Comparison of ENCODE assay signal across 16 cellular contexts in genomic region chr22:40410272-40410671, GRCh38. TPM values are rescaled to one million over a fixed set of nuclear protein-coding genes. Genes with fewer than 3 reads are reported as not detected.
DNase-seq lines count a peak whose midpoint lies in the region; ATAC-seq, FAIRE-seq and TF ChIP-seq lines count a peak whose summit lies in the region.
"Had no signal": no experiment of that assay in that cellular context is flagged by ENCODE, and none has a peak within 500 bp of the region (broad histone marks: within the 10 kb centered on the region; RNA-seq: fewer than 3 reads in every experiment).

No MANE protein-coding gene starts in this region.

- no peak for ATAC-seq in GM18873 (IDR thresholded peaks at IDR 0.05; ENCODE audit: low FRiP score, unreplicated experiment)

- peaks cover 26% of the 10 kb centered on the region for H3K4me1 ChIP-seq in keratinocyte (ENCODE audit: control insufficient read depth, extremely low read depth, insufficient read depth, low read length)
- H3K4me1 ChIP-seq: ascending aorta had no signal

- H3K4me2 ChIP-seq in SU-DHL-6 (ENCODE audit: low read depth, low read length, poor library complexity, severe bottlenecking), result no peak overlapping the region
- H3K4me2 ChIP-seq in keratinocyte (ENCODE audit: control insufficient read depth, extremely low read depth, insufficient read depth, low read depth, low read length), result no peak overlapping the region

- H3K9me1 ChIP-seq in keratinocyte (ENCODE audit: control insufficient read depth, extremely low read depth, insufficient read depth, low read length), result peaks cover 4% of the 10 kb centered on the region

- H3K79me2 ChIP-seq in SU-DHL-6 (ENCODE audit: insufficient read depth, low read length) (no peaks in the 10 kb centered on the region), keratinocyte (ENCODE audit: control insufficient read depth, insufficient read depth, low read length) (no peaks in the 10 kb centered on the region)

- H2AFZ ChIP-seq in SU-DHL-6 (ENCODE audit: low read depth, low read length, severe bottlenecking), result no peak overlapping the region
- no peak overlapping the region for H2AFZ ChIP-seq in keratinocyte (ENCODE audit: control insufficient read depth, low read length)

- no peak overlapping the region for H3K4me3 Mint-ChIP-seq in activated naive CD8-positive, alpha-beta T cell
- H3K4me3 Mint-ChIP-seq in activated naive CD8-positive, alpha-beta T cell treated with anti-CD3 and anti-CD28 coated beads for 36 hours, result no peak overlapping the region
- H3K4me3 Mint-ChIP-seq: IgD-negative memory B cell; T-helper 1 cell treated with Interleukin-12 subunit alpha and Interleukin-12 subunit beta and Interleukin-4 antibody, amounts not matched to agents 30 μg/mL and 1 μg/mL, for 36 hours had no signal

- H3K27ac Mint-ChIP-seq in activated naive CD8-positive, alpha-beta T cell, result peak overlapping the region; percentile 22
- H3K27ac Mint-ChIP-seq in activated naive CD8-positive, alpha-beta T cell treated with anti-CD3 and anti-CD28 coated beads for 36 hours, result no peak overlapping the region
- H3K27ac Mint-ChIP-seq: T-helper 1 cell treated with Interleukin-12 subunit alpha and Interleukin-12 subunit beta and Interleukin-4 antibody, amounts not matched to agents 30 μg/mL and 1 μg/mL, for 36 hours had no signal

- peaks cover 15% of the 10 kb centered on the region for H3K4me1 Mint-ChIP-seq in activated naive CD8-positive, alpha-beta T cell (ENCODE audit: low read depth)
- peaks cover 5% of the 10 kb centered on the region for H3K4me1 Mint-ChIP-seq in activated naive CD8-positive, alpha-beta T cell treated with anti-CD3 and anti-CD28 coated beads for 36 hours

- dilution Hi-C loops in keratinocyte (cut with MboI; ENCODE audit: extremely low pct_ligation_motif_present, low sequenced_read_pairs), result no loop called here

- H3K9me3 Mint-ChIP-seq in activated naive CD8-positive, alpha-beta T cell (ENCODE audit: low read depth), result no peaks in the 10 kb centered on the region
- no peaks in the 10 kb centered on the region for H3K9me3 Mint-ChIP-seq in activated naive CD8-positive, alpha-beta T cell treated with anti-CD3 and anti-CD28 coated beads for 36 hours
- H3K9me3 Mint-ChIP-seq: T-helper 1 cell treated with Interleukin-12 subunit alpha and Interleukin-12 subunit beta and Interleukin-4 antibody, amounts not matched to agents 30 μg/mL and 1 μg/mL, for 36 hours had no signal

- H3K36me3 ChIP-seq in SU-DHL-6 (ENCODE audit: low read length) (no peaks in the 10 kb centered on the region), keratinocyte (ENCODE audit: control insufficient read depth in 2 of 2, extremely low read depth in 1 of 2, insufficient read depth in 2 of 2, low read length in 2 of 2) (peaks cover 30 to 34% of the 10 kb centered on the region in 2 experiments)

- no peaks in the 10 kb centered on the region for H3K9me2 ChIP-seq in SU-DHL-6 (replicated peaks; ENCODE audit: insufficient read depth, low read length)

- TF ChIP-seq CTCF in SU-DHL-6 (IDR thresholded peaks at IDR 0.05; ENCODE audit: insufficient read depth, low read length, poor library complexity, severe bottlenecking) (no peak), keratinocyte (optimal IDR thresholded peaks at IDR 0.05 in 1 of 3, IDR thresholded peaks at IDR 0.05 in 1 of 3, conservative IDR thresholded peaks at IDR 0.05 in 1 of 3; ENCODE audit: extremely low read depth in 1 of 3, insufficient read depth in 2 of 3, low read length in 3 of 3) (no peak)

- H3K4me3 ChIP-seq in SU-DHL-6 (ENCODE audit: insufficient read depth, low read length, poor library complexity, severe bottlenecking) (no peak overlapping the region), keratinocyte (ENCODE audit: control insufficient read depth in 2 of 3, extremely low read depth in 1 of 3, insufficient read depth in 2 of 3, low read depth in 1 of 3, low read length in 3 of 3) (no peak overlapping the region)
- H3K4me3 ChIP-seq: ascending aorta, dorsolateral prefrontal cortex had no signal

- peaks cover 64% of the 10 kb centered on the region for H3F3A ChIP-seq in SU-DHL-6 (ENCODE audit: insufficient read depth)

- no peak for DNase-seq in activated naive CD8-positive, alpha-beta T cell treated with anti-CD3 and anti-CD28 coated beads for 36 hours
- DNase-seq in keratinocyte (ENCODE audit: low read depth, low spot score) (peak; percentile 54), urothelium cell line (ENCODE audit: low spot score) (no peak), HuH-7 (ENCODE audit: low spot score) (no peak)
- no peak for DNase-seq in stimulated activated CD4-positive, alpha-beta T cell treated with anti-CD3 and anti-CD28 coated beads, Interleukin-4, amount 100 ng/mL, for 1 hour
- DNase-seq: ACHN, NCI-H1436 treated with DMSO at 0.1 percent for 48 hours had no signal

- peaks cover 6% of the 10 kb centered on the region for H3K36me3 Mint-ChIP-seq in activated naive CD8-positive, alpha-beta T cell
- peaks cover 11% of the 10 kb centered on the region for H3K36me3 Mint-ChIP-seq in activated naive CD8-positive, alpha-beta T cell treated with anti-CD3 and anti-CD28 coated beads for 36 hours

- no peaks in the 10 kb centered on the region for H4K20me1 ChIP-seq in SU-DHL-6 (ENCODE audit: low read depth, low read length)
- peaks cover 6% of the 10 kb centered on the region for H4K20me1 ChIP-seq in keratinocyte (ENCODE audit: control insufficient read depth, extremely low read depth, insufficient read depth, low read length)

- H3K27ac ChIP-seq in SU-DHL-6 (ENCODE audit: low read depth, low read length) (peak overlapping the region; percentile 95), keratinocyte (ENCODE audit: control insufficient read depth, insufficient read depth, low read length) (no peak overlapping the region)
- H3K27ac ChIP-seq: ascending aorta had no signal

- H3K9ac ChIP-seq in SU-DHL-6 (ENCODE audit: low read length) (no peak overlapping the region), keratinocyte (ENCODE audit: control insufficient read depth, extremely low read depth, insufficient read depth, low read length) (no peak overlapping the region)

- H3K9me3 ChIP-seq in SU-DHL-6 (ENCODE audit: insufficient read depth, low read length) (no peaks in the 10 kb centered on the region), keratinocyte (ENCODE audit: control insufficient read depth, low read depth, low read length) (no peaks in the 10 kb centered on the region)
- H3K9me3 ChIP-seq: ascending aorta had no signal

- peak; percentile 26 for FAIRE-seq in keratinocyte (lab: Jason Lieb, UNC)
- FAIRE-seq in urothelium cell line (lab: Jason Lieb, UNC), result peak; percentile 63
- FAIRE-seq: D721Med, RCC 7860 had no signal

- H3K27me3 ChIP-seq in SU-DHL-6 (ENCODE audit: low read length) (no peaks in the 10 kb centered on the region), keratinocyte (ENCODE audit: control insufficient read depth, extremely low read depth, insufficient read depth, low read length) (no peaks in the 10 kb centered on the region)
- H3K27me3 ChIP-seq: ascending aorta, dorsolateral prefrontal cortex had no signal

- H3K27me3 Mint-ChIP-seq in activated naive CD8-positive, alpha-beta T cell, result no peaks in the 10 kb centered on the region
- no peaks in the 10 kb centered on the region for H3K27me3 Mint-ChIP-seq in activated naive CD8-positive, alpha-beta T cell treated with anti-CD3 and anti-CD28 coated beads for 36 hours

RNA-seq across cellular contexts. Expression of gene SGSM3, which starts 39.9 kb away (rescaled TPM):
- total RNA-seq in activated naive CD8-positive, alpha-beta T cell treated with anti-CD3 and anti-CD28 coated beads for 36 hours, result 10 to 100 TPM; 37.6 to 41.4 TPM
- polyA plus RNA-seq in keratinocyte, result 37.5 to 75.6 TPM (median 45.8 TPM) in 3 replicates
- 86.0 TPM for polyA plus RNA-seq in keratinocyte (2011; ENCODE audit: low read depth)
- 18.6 and 33.1 TPM in 2 replicates for polyA plus RNA-seq in keratinocyte (2011; cell fraction: cytosol; rRNA removed)
- polyA plus RNA-seq in keratinocyte (2011; cell fraction: nucleus; rRNA removed), result 149 and 170 TPM in 2 replicates
- 49.0 and 49.4 TPM in 2 replicates for polyA plus RNA-seq in keratinocyte (2012; ENCODE audit: low replicate concordance)
- 33.8 to 55.7 TPM (median 41.8 TPM) in 3 replicates for polyA minus RNA-seq in keratinocyte
- polyA minus RNA-seq in keratinocyte (2011; cell fraction: cytosol; rRNA and poly(A)+ RNA removed), result 41.6 TPM
- polyA minus RNA-seq in keratinocyte (2011; cell fraction: nucleus; rRNA and poly(A)+ RNA removed), result 46.7 and 47.9 TPM in 2 replicates
